In the genomic region with DNA sequence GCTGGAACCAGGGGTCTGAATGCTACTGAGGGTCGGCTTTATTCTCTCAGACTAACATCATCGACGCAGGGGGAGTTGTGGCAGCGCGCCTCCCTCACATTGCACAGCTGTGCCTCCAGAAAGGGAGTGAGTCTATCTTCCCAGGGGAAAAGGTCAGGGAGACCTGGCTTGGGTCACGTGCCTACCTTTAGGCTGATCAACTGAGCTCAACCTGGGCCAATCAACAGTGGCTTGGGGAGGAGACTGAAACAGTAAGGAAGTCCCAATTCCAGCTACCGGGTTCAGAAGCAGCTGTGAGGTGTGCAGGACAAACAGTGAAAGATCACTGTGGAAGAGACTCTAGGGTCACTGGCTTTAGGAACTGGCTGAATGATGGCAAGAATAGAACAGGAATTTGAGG, we compare ENCODE assay signal across 16 cellular contexts. TPM values are rescaled to one million over a fixed set of nuclear protein-coding genes. Genes with fewer than 3 reads are reported as not detected.
A peak's percentile ranks its signal among the peaks of the same experiment; 100 is the strongest.
DNase-seq lines count a peak whose midpoint lies in the region; ATAC-seq, FAIRE-seq and TF ChIP-seq lines count a peak whose summit lies in the region.
"Had no signal": no experiment of that assay in that cellular context is flagged by ENCODE, and none has a peak within 500 bp of the region (broad histone marks: within the 10 kb centered on the region; RNA-seq: fewer than 3 reads in every experiment).

No MANE protein-coding gene starts in this region.

- FAIRE-seq in H54 (lab: Jason Lieb, UNC) (peak; percentile 70), pancreas (lab: Jason Lieb, UNC) (no peak), HTR-8/SVneo (lab: Jason Lieb, UNC) (no peak)

- H3K4me1 ChIP-seq in hepatocyte (ENCODE audit: insufficient read depth): peaks cover 4% of the 10 kb centered on the region
- no peaks in the 10 kb centered on the region for H3K4me1 ChIP-seq in pancreas

- intact Hi-C loops in pancreas (cut with DNase I): no loop called here

- no peak for TF ChIP-seq POLR2A in H54 (IDR thresholded peaks at IDR 0.05; ENCODE audit: low read depth, low read length)

- H3K36me3 ChIP-seq in hepatocyte (replicated peaks; ENCODE audit: insufficient read depth, low read depth): no peaks in the 10 kb centered on the region
- no peaks in the 10 kb centered on the region for H3K36me3 ChIP-seq in pancreas
- H3K36me3 ChIP-seq: SJSA1 had no signal

- no peaks in the 10 kb centered on the region for H3K27me3 ChIP-seq in hepatocyte
- H3K27me3 ChIP-seq in pancreas: no peaks in the 10 kb centered on the region
- H3K27me3 ChIP-seq: SJSA1, tibial nerve had no signal

- H2AFZ ChIP-seq in hepatocyte: no peak overlapping the region

- TF ChIP-seq CTCF in hepatocyte (IDR thresholded peaks at IDR 0.05; ENCODE audit: poor library complexity): no peak
- no peak for TF ChIP-seq CTCF in pancreas (IDR thresholded peaks at IDR 0.05)

- H3K79me2 ChIP-seq in hepatocyte: peaks cover 81% of the 10 kb centered on the region

- no peak overlapping the region for H3K4me3 ChIP-seq in hepatocyte
- H3K4me3 ChIP-seq in pancreas: no peak overlapping the region
- H3K4me3 ChIP-seq: SJSA1, tibial nerve had no signal

- H3K9me2 ChIP-seq in hepatocyte (replicated peaks; ENCODE audit: insufficient read depth): no peaks in the 10 kb centered on the region

- H3K27ac ChIP-seq in hepatocyte: peak overlapping the region; percentile 74
- H3K27ac ChIP-seq in pancreas: peak overlapping the region in 2 of 4 donors; percentile 39 to 41
- H3K27ac ChIP-seq: SJSA1, tibial nerve had no signal

- peaks cover 13% of the 10 kb centered on the region for H4K20me1 ChIP-seq in hepatocyte (ENCODE audit: insufficient read depth, poor library complexity, severe bottlenecking)

- DNase-seq in H54 (ENCODE audit: insufficient read length, low spot score): no peak
- peak; percentile 45 for DNase-seq in NCI-H524 treated with DMSO at 0.1 percent for 48 hours (lab: John Stamatoyannopoulos, UW)
- peak; percentile 66 for DNase-seq in hepatocyte (ENCODE audit: low spot score)
- peak; percentile 40 to 75 (median 70) for DNase-seq in pancreas
- DNase-seq in HTR-8/SVneo (ENCODE audit: insufficient read length, low spot score): no peak
- DNase-seq in middle frontal gyrus (ENCODE audit: extremely low spot score, low spot score): no peak
- DNase-seq: DMS79 treated with DMSO at 0.1 percent for 48 hours; effector memory CD8-positive, alpha-beta T cell; NCI-H2029; NK-92 treated with Interleukin-12 subunit alpha and Interleukin-12 subunit beta, amount 100 ng/mL, for 24 hours; stimulated activated CD4-positive, alpha-beta T cell treated with anti-CD3 and anti-CD28 coated beads, Interleukin-2, amount 100 ng/mL, for 24 hours; stimulated activated CD8-positive, alpha-beta memory T cell treated with anti-CD3 and anti-CD28 coated beads, Interleukin-4, amount 100 ng/mL, for 48 hours had no signal

- ATAC-seq in pancreas (peak; percentile 97 to 99 (median 99)), HG03159 (IDR thresholded peaks at IDR 0.05; ENCODE audit: unreplicated experiment) (no peak), HG03378 (IDR thresholded peaks at IDR 0.05; ENCODE audit: unreplicated experiment) (no peak)
- ATAC-seq: effector memory CD8-positive, alpha-beta T cell had no signal

- 66% methylated on average over 7 of the region's 7 CpGs for WGBS in hepatocyte (ENCODE audit: low lambda C conversion rate, missing lambda C conversion rate)
- WGBS in pancreas, 2 donors: 36 to 44% methylated on average over 7 of the region's 7 CpGs

- H3K4me2 ChIP-seq in hepatocyte: peak overlapping the region; percentile 55

- H3K9me3 ChIP-seq in hepatocyte (ENCODE audit: low read depth) (no peaks in the 10 kb centered on the region), pancreas (no peaks in the 10 kb centered on the region)
- H3K9me3 ChIP-seq: SJSA1 had no signal

RNA-seq across cellular contexts. Expression of gene SNX30, which starts 14.3 kb away (rescaled TPM):
- 29.1 and 32.2 TPM in 2 replicates for total RNA-seq in hepatocyte
- 5.3 and 6.4 TPM in 2 replicates for polyA plus RNA-seq in hepatocyte
- total RNA-seq in pancreas: 1 to 10 TPM; 4.1 to 8.2 (median 4.4) TPM
- 1 to 10 TPM; 2.1 to 2.8 TPM for polyA plus RNA-seq in pancreas

RNA-seq across cellular contexts. Expression of gene INIP, which starts 46.9 kb away (rescaled TPM):
- total RNA-seq in hepatocyte (28.7 and 37.4 TPM in 2 replicates), pancreas (10 to 100 TPM in 2 of 6 donors, 1 to 10 TPM in 4; 5.7 to 13.2 (median 8.8) TPM)
- polyA plus RNA-seq in hepatocyte (16.2 and 19.3 TPM in 2 replicates), pancreas (1 to 10 TPM; 5.2 to 5.9 TPM)

Comparison
In these comparisons a context has a peak if more than half of its experiments do, and no peak if none do; other contexts are left out.
1. DNase-seq: peak in NCI-H524 treated with DMSO at 0.1 percent for 48 hours (single experiment), hepatocyte (single experiment) and pancreas (6 of 6); none in H54 (single experiment), HTR-8/SVneo (single experiment) and middle frontal gyrus (single experiment).
2. ATAC-seq: peak in pancreas (4 of 4); none in HG03159 (single experiment) and HG03378 (single experiment).